ENCODE assay signal across 25 cellular contexts in the genomic region with DNA sequence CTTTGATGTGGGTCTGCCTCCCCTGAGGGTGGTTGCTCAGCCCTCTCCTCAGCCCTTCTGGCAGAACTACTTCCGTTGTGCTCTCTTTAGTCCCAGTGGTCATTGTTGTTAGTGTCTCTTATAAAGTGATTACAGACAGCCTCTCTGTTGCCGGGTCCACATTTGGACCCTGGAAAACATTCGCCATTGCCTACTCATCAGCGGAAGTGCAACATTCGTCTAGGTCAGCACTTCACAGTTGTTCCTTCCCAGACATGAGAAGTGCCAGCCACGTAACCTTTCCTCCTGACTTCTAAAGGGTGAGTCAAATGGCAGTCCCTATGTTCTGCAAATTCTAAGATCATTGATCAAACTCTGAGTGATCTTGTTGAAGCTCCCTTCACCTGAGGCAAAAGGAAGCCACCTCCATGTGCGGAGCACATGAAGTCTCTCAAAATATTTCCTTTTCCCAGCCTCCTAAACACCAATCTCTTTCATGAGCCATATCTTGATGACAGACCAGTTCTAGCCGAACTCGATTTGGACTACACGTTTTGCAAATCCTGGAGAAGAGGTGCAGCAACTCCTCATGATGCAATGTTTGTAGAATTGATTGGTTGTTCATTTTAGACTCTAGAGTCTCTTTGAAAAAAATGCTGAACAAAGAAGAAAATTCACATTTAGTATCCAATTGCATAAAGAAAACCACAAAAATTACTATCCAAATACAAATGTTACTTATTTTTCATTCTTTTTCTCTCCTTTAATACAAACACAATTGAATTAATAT.
A peak's percentile ranks its signal among the peaks of the same experiment; 100 is the strongest.
DNase-seq lines count a peak whose midpoint lies in the region; ATAC-seq, FAIRE-seq and TF ChIP-seq lines count a peak whose summit lies in the region.
"Had no signal": no experiment of that assay in that cellular context is flagged by ENCODE, and none has a peak within 500 bp of the region (broad histone marks: within the 10 kb centered on the region; RNA-seq: fewer than 3 reads in every experiment).

No MANE protein-coding gene starts in this region.

- no peak for TF ChIP-seq POLR2A in H1 (IDR thresholded peaks at IDR 0.05; ENCODE audit: control extremely low read depth in 1 of 2, low read depth in 2 of 2, low read length in 2 of 2)
- TF ChIP-seq POLR2A in HepG2 (IDR thresholded peaks at IDR 0.05; ENCODE audit: insufficient read depth in 1 of 2, low read depth in 2 of 2, low read length in 2 of 2) = no peak

- H3K27me3 Mint-ChIP-seq in neural crest cell (ENCODE audit: low read depth) = no peaks in the 10 kb centered on the region
- no peaks in the 10 kb centered on the region for H3K27me3 Mint-ChIP-seq in naive thymus-derived CD4-positive, alpha-beta T cell
- H3K27me3 Mint-ChIP-seq: CD4-positive, alpha-beta T cell had no signal

- TF ChIP-seq RAD21 in H1 (IDR thresholded peaks at IDR 0.05 in 1 of 2, conservative IDR thresholded peaks at IDR 0.05 in 1 of 2; ENCODE audit: low read depth in 2 of 2, low read length in 2 of 2) (no peak), HepG2 (CRISPR knock-in tag; IDR thresholded peaks at IDR 0.05) (no peak)

- H4K20me1 ChIP-seq in H1 (replicated peaks in 1 of 2; ENCODE audit: control insufficient read depth in 1 of 2, insufficient read depth in 2 of 2, low read length in 2 of 2) (no peaks in the 10 kb centered on the region), HepG2 (ENCODE audit: insufficient read depth, low read length) (no peaks in the 10 kb centered on the region)

- no peak overlapping the region for H2AK5ac ChIP-seq in H1 (ENCODE audit: low read depth, low read length)

- H3K36me3 Mint-ChIP-seq in neural crest cell (ENCODE audit: low read depth) = no peaks in the 10 kb centered on the region
- H3K36me3 Mint-ChIP-seq in naive thymus-derived CD4-positive, alpha-beta T cell = no peaks in the 10 kb centered on the region

- H3K14ac ChIP-seq in H1 (ENCODE audit: insufficient read length) = no peak overlapping the region

- no peak overlapping the region for H2BK120ac ChIP-seq in H1 (replicated peaks; ENCODE audit: low read depth, low read length)

- no peak overlapping the region for H3K4me2 ChIP-seq in H1 (ENCODE audit: insufficient read depth in 1 of 2, low read depth in 2 of 2, low read length in 2 of 2)
- H3K4me2 ChIP-seq in HepG2 (ENCODE audit: low read depth, low read length) = no peak overlapping the region

- H3K27ac Mint-ChIP-seq in neural crest cell (ENCODE audit: unreplicated experiment) = peak overlapping the region; percentile 79
- H3K27ac Mint-ChIP-seq in naive thymus-derived CD4-positive, alpha-beta T cell = no peak overlapping the region
- H3K27ac Mint-ChIP-seq: CD4-positive, alpha-beta T cell had no signal

- H4K5ac ChIP-seq in H1 (ENCODE audit: insufficient read length, low read depth, low read length) = no peak overlapping the region

- no peak overlapping the region for H4K91ac ChIP-seq in H1 (replicated peaks; ENCODE audit: insufficient read length, low read length)

- H3K9ac ChIP-seq in H1 (replicated peaks in 1 of 4; ENCODE audit: extremely low read depth in 1 of 4, low read depth in 3 of 4, low read length in 3 of 4) = no peak overlapping the region
- no peak overlapping the region for H3K9ac ChIP-seq in HepG2 (ENCODE audit: insufficient read depth, low read depth, low read length)

- no peak for TF ChIP-seq CTCF in H1 (IDR thresholded peaks at IDR 0.05; ENCODE audit: control extremely low read depth in 1 of 3, insufficient read depth in 1 of 3, low read depth in 1 of 3, low read length in 3 of 3)
- no peak for TF ChIP-seq CTCF in HepG2 (CRISPR knock-in tag; IDR thresholded peaks at IDR 0.05)
- no peak for TF ChIP-seq CTCF in neural crest cell (conservative IDR thresholded peaks at IDR 0.05)

- H3K18ac ChIP-seq in H1 (ENCODE audit: extremely low read depth, low read length) = no peak overlapping the region

- no peak overlapping the region for H3K4me3 ChIP-seq in H1 (ENCODE audit: extremely low read depth in 1 of 4, insufficient read depth in 2 of 4, low read depth in 3 of 4, low read length in 4 of 4)
- H3K4me3 ChIP-seq in HepG2 (replicated peaks in 1 of 3; ENCODE audit: insufficient read depth in 1 of 3, low read depth in 2 of 3, low read length in 3 of 3) = no peak overlapping the region
- H3K4me3 ChIP-seq in naive thymus-derived CD4-positive, alpha-beta T cell (ENCODE audit: low read length) = no peak overlapping the region
- no peak overlapping the region for H3K4me3 ChIP-seq in small intestine (ENCODE audit: low read depth in 1 of 2, low read length in 2 of 2)
- H3K4me3 ChIP-seq: GM12878, MG63 had no signal

- TF ChIP-seq EP300 in H1 (IDR thresholded peaks at IDR 0.05; ENCODE audit: borderline replicate concordance in 1 of 2, low read depth in 2 of 2, low read length in 2 of 2) (no peak), HepG2 (IDR thresholded peaks at IDR 0.05; ENCODE audit: low read depth in 2 of 2, low read length in 2 of 2) (no peak), HepG2 (CRISPR knock-in tag; IDR thresholded peaks at IDR 0.05; ENCODE audit: borderline replicate concordance) (no peak)

- H3K9me3 Mint-ChIP-seq in neural crest cell = no peaks in the 10 kb centered on the region
- peaks cover 0 to 12% (median 6%) of the 10 kb centered on the region in 11 donors for H3K9me3 Mint-ChIP-seq in naive thymus-derived CD4-positive, alpha-beta T cell

- no peaks in the 10 kb centered on the region for H3K4me1 ChIP-seq in H1 (replicated peaks in 1 of 4; ENCODE audit: control insufficient read depth in 3 of 4, insufficient read depth in 4 of 4, low read length in 3 of 4)
- no peaks in the 10 kb centered on the region for H3K4me1 ChIP-seq in HepG2 (ENCODE audit: insufficient read depth, low read length)
- no peaks in the 10 kb centered on the region for H3K4me1 ChIP-seq in naive thymus-derived CD4-positive, alpha-beta T cell (ENCODE audit: control insufficient read depth in 2 of 2, insufficient read depth in 2 of 2, low read length in 2 of 2)
- no peaks in the 10 kb centered on the region for H3K4me1 ChIP-seq in small intestine (ENCODE audit: control insufficient read depth in 2 of 2, insufficient read depth in 1 of 2, low read depth in 1 of 2, low read length in 1 of 2)

- no peak overlapping the region for H2BK15ac ChIP-seq in H1 (ENCODE audit: low read length)

- peaks cover 7% of the 10 kb centered on the region for H3K4me1 Mint-ChIP-seq in neural crest cell
- no peaks in the 10 kb centered on the region for H3K4me1 Mint-ChIP-seq in naive thymus-derived CD4-positive, alpha-beta T cell

- H2BK20ac ChIP-seq in H1 (ENCODE audit: low read length) = no peak overlapping the region

- WGBS in H1 (ENCODE audit: extremely low coverage in 1 of 2, insufficient coverage in 1 of 2, insufficient read length in 1 of 2, insufficient replicate concordance in 2 of 2, low coverage in 1 of 2, low lambda C conversion rate in 2 of 2, missing lambda C conversion rate in 1 of 2), 2 experiments = 90% methylated on average over 10 of the region's 10 CpGs; no CpG with 5 or more reads in 1 of the 2 experiments
- 29% methylated on average over 10 of the region's 10 CpGs for WGBS in HepG2 (ENCODE audit: low lambda C conversion rate)
- 84 to 91% (median 87%) methylated on average over 10 of the region's 10 CpGs for WGBS in small intestine, 3 donors

- DNase-seq in ELF-1 (ENCODE audit: low read depth, low spot score) (peak; percentile 68), H1 (ENCODE audit: low read depth in 1 of 2, low spot score in 2 of 2) (no peak), HepG2 (ENCODE audit: low spot score) (no peak), neural crest cell (ENCODE audit: low read depth, low spot score) (no peak), NOMO-1 (lab: John Stamatoyannopoulos, UW; ENCODE audit: unreplicated experiment in 2 of 2) (no peak), small intestine (no peak), NCI-H146 (lab: John Stamatoyannopoulos, UW) (no peak)
- DNase-seq in naive thymus-derived CD4-positive, alpha-beta T cell = no peak
- DNase-seq: CD4-positive, alpha-beta T cell; DMS53; H7; IMR-90; KG1; MG63; NCI-H1105 treated with DMSO at 0.1 percent for 48 hours; NCI-H2029; NCI-H446; NCI-H524 treated with DMSO at 0.1 percent for 48 hours; NCI-H774; NK-92 treated with Interleukin-12 subunit alpha and Interleukin-12 subunit beta, amount 100 ng/mL, for 24 hours; SHP77 treated with DMSO at 0.1 percent for 48 hours had no signal

- no peaks in the 10 kb centered on the region for H3K23me2 ChIP-seq in H1 (ENCODE audit: low read depth, low read length)

- POLR2A ChIA-PET in H1 (lab: Charles Lee; ENCODE audit: partially characterized antibody) (no interaction called here), HepG2 (lab: Yijun Ruan, JAX) (no interaction called here)
- POLR2A ChIA-PET in naive thymus-derived CD4-positive, alpha-beta T cell (lab: Charles Lee) = no interaction called here

- no peaks in the 10 kb centered on the region for H3K36me3 ChIP-seq in H1 (ENCODE audit: control insufficient read depth in 2 of 4, insufficient read depth in 4 of 4, low read length in 3 of 4)
- no peaks in the 10 kb centered on the region for H3K36me3 ChIP-seq in HepG2 (replicated peaks in 1 of 2; ENCODE audit: control insufficient read depth in 1 of 2, insufficient read depth in 2 of 2, low read length in 2 of 2)
- no peaks in the 10 kb centered on the region for H3K36me3 ChIP-seq in naive thymus-derived CD4-positive, alpha-beta T cell (ENCODE audit: control insufficient read depth in 2 of 3, insufficient read depth in 3 of 3, low read length in 3 of 3)
- no peaks in the 10 kb centered on the region for H3K36me3 ChIP-seq in small intestine (ENCODE audit: control insufficient read depth in 2 of 2, insufficient read depth in 2 of 2, low read length in 2 of 2)
- H3K36me3 ChIP-seq: MG63 had no signal

- no peak overlapping the region for H2BK5ac ChIP-seq in H1 (ENCODE audit: low read depth, low read length)

- H2BK12ac ChIP-seq in H1 (ENCODE audit: low read depth, low read length) = no peak overlapping the region

- FAIRE-seq in H1 (lab: Jason Lieb, UNC) (no peak), HepG2 (lab: Jason Lieb, UNC) (no peak), small intestine (lab: Jason Lieb, UNC) (no peak)
- FAIRE-seq: G401.6, GM12878 had no signal

- in situ Hi-C loops in HepG2 (cut with HindIII; ENCODE audit: extremely low pct_ligation_motif_present, low pct_unique_long_range_greater_than_20kb) = no loop called here

- no peak overlapping the region for H3K4ac ChIP-seq in H1 (replicated peaks; ENCODE audit: insufficient read length, low read depth, low read length)

- no peaks in the 10 kb centered on the region for H3K9me3 ChIP-seq in H1 (ENCODE audit: insufficient read depth in 2 of 2, low read depth in 1 of 2, low read length in 1 of 2)
- H3K9me3 ChIP-seq in HepG2 (ENCODE audit: low read length) = peaks cover 39% of the 10 kb centered on the region
- peaks cover 0 to 3% (median 0%) of the 10 kb centered on the region in 3 experiments for H3K9me3 ChIP-seq in naive thymus-derived CD4-positive, alpha-beta T cell (ENCODE audit: control insufficient read depth in 2 of 3, low read length in 3 of 3)
- H3K9me3 ChIP-seq in small intestine (ENCODE audit: control insufficient read depth, low read depth) = no peaks in the 10 kb centered on the region
- H3K9me3 ChIP-seq: MG63 had no signal

- no peak overlapping the region for H3K23ac ChIP-seq in H1 (ENCODE audit: insufficient read length)

- CTCF ChIA-PET in H1 (lab: Charles Lee; ENCODE audit: partially characterized antibody) = no interaction called here
- CTCF ChIA-PET in HepG2 (lab: Yijun Ruan, JAX; ENCODE audit: low intra/inter-chr PET ratio, low total read pairs) = no interaction called here
- CTCF ChIA-PET in naive thymus-derived CD4-positive, alpha-beta T cell (lab: Charles Lee) = no interaction called here

- H3K79me1 ChIP-seq in H1 (ENCODE audit: low read depth, low read length) = no peaks in the 10 kb centered on the region

- H3K27ac ChIP-seq in H1 (ENCODE audit: low read depth, low read length) = no peak overlapping the region
- no peak overlapping the region for H3K27ac ChIP-seq in HepG2 (ENCODE audit: extremely low read length, insufficient read depth, low read length)
- H3K27ac ChIP-seq in naive thymus-derived CD4-positive, alpha-beta T cell (ENCODE audit: low read depth, low read length) = no peak overlapping the region
- H3K27ac ChIP-seq in small intestine (ENCODE audit: low read depth in 1 of 2, low read length in 1 of 2) = no peak overlapping the region
- H3K27ac ChIP-seq: RWPE1 had no signal

- H4K8ac ChIP-seq in H1 (ENCODE audit: extremely low read depth, insufficient read depth, low read length) = no peak overlapping the region

- no peak overlapping the region for H3K4me3 Mint-ChIP-seq in neural crest cell
- H3K4me3 Mint-ChIP-seq in naive thymus-derived CD4-positive, alpha-beta T cell = no peak overlapping the region
- H3K4me3 Mint-ChIP-seq: CD4-positive, alpha-beta T cell had no signal

- no peaks in the 10 kb centered on the region for H3K27me3 ChIP-seq in H1 (replicated peaks in 1 of 4; ENCODE audit: control insufficient read depth in 3 of 4, extremely low read depth in 1 of 4, insufficient read depth in 3 of 4, low read length in 3 of 4)
- H3K27me3 ChIP-seq in HepG2 (ENCODE audit: control insufficient read depth in 1 of 2, insufficient read depth in 2 of 2, low read length in 2 of 2) = no peaks in the 10 kb centered on the region; a peak in 1 of 5 replicates
- H3K27me3 ChIP-seq in naive thymus-derived CD4-positive, alpha-beta T cell (ENCODE audit: control insufficient read depth in 2 of 2, insufficient read depth in 2 of 2, low read length in 2 of 2) = no peaks in the 10 kb centered on the region
- no peaks in the 10 kb centered on the region for H3K27me3 ChIP-seq in small intestine (ENCODE audit: control insufficient read depth in 2 of 2, insufficient read depth in 2 of 2, low read length in 2 of 2)
- H3K27me3 ChIP-seq: MG63 had no signal

- BruUV-seq in HepG2 (replicated peaks; lab: Mats Ljungman, UMichigan) = no TSS peak

- ATAC-seq in HepG2 = no peak
- ATAC-seq in naive thymus-derived CD4-positive, alpha-beta T cell = no peak
- ATAC-seq: GM12878, Panc1 had no signal

- H2AFZ ChIP-seq in H1 (ENCODE audit: low read length) (0 out of 2 replicates have a peak overlapping the region, but pooled peaks have one; percentile 19), HepG2 (ENCODE audit: low read length) (no peak overlapping the region)

- intact Hi-C loops in HepG2 (cut with micrococcal nuclease; ENCODE audit: unreplicated experiment) = no loop called here
- intact Hi-C loops in naive thymus-derived CD4-positive, alpha-beta T cell (cut with micrococcal nuclease) = no loop called here

- no peak overlapping the region for H3K56ac ChIP-seq in H1 (replicated peaks; ENCODE audit: insufficient read length, low read depth, low read length)

- H3K79me2 ChIP-seq in H1 (ENCODE audit: control insufficient read depth in 1 of 2, insufficient read depth in 2 of 2, low read length in 2 of 2) = no peaks in the 10 kb centered on the region
- H3K79me2 ChIP-seq in HepG2 (ENCODE audit: insufficient read depth, low read length) = no peaks in the 10 kb centered on the region
